18 cellular contexts compared by ENCODE assay signal in the genomic region with DNA sequence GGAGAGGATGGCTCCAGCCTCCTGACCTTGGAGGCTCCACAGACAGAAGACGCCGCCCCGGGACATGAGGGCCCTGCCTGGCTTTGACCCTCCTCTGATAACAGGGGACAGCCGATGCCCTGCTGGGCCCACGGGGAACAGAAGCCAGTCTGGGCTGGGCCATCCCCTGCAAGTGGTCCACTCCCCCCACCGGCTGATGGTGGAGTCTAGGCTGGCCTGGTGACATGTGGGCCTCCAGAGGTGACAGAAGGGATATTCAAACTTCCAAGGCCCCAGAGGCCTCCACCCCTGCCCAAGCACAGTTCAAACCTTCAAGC.
"Had no signal": no experiment of that assay in that cellular context is flagged by ENCODE, and none has a peak within 500 bp of the region (broad histone marks: within the 10 kb centered on the region; RNA-seq: fewer than 3 reads in every experiment).

No MANE protein-coding gene starts in this region.

- H3K9me3 Mint-ChIP-seq: endodermal cell, memory B cell, nephron had no signal

- H3K4me3 Mint-ChIP-seq: activated CD8-positive, alpha-beta T cell treated with anti-CD3 and anti-CD28 coated beads, Interleukin-2, amount 10 ng/mL, durations not matched to agents 7 days and 5 days; activated naive CD8-positive, alpha-beta T cell; endodermal cell; memory B cell; nephron had no signal

- H3K27me3 ChIP-seq: adrenal gland, right lobe of liver, thyroid gland had no signal

- H3K9ac ChIP-seq: parathyroid adenoma, SK-N-SH had no signal

- H3K4me1 Mint-ChIP-seq: endodermal cell, memory B cell, nephron had no signal

- H3K27me3 Mint-ChIP-seq: memory B cell had no signal

- H3K9me3 ChIP-seq: adrenal gland, heart left ventricle, right lobe of liver, SK-N-SH, thyroid gland had no signal

- ATAC-seq: activated CD8-positive, alpha-beta T cell treated with anti-CD3 and anti-CD28 coated beads, Interleukin-2, amount 10 ng/mL, durations not matched to agents 7 days and 5 days; heart left ventricle; right lobe of liver had no signal

- H3K4me3 ChIP-seq: adrenal gland, heart left ventricle, right lobe of liver, thyroid gland had no signal

- DNase-seq: activated CD4-positive, alpha-beta T cell treated with anti-CD3 and anti-CD28 coated beads for 1 hour; activated CD4-positive, alpha-beta T cell treated with anti-CD3 and anti-CD28 coated beads, Interleukin-2, amount 50 U/mL, for 1 hour; activated CD8-positive, alpha-beta T cell treated with anti-CD3 and anti-CD28 coated beads, Interleukin-2, amount 10 ng/mL, durations not matched to agents 7 days and 5 days; activated gamma-delta T cell treated with Interleukin-2 at 50 U/mL for 16 hours; central memory CD4-positive, alpha-beta T cell; endodermal cell; SK-N-SH; stimulated activated CD4-positive, alpha-beta T cell treated with anti-CD3 and anti-CD28 coated beads, Interleukin-4, amount 100 ng/mL, for 24 hours; stimulated activated naive CD4-positive, alpha-beta T cell treated with Interleukin-2 at 50 U/mL for 16 hours; thyroid gland had no signal

- H3K4me1 ChIP-seq: adrenal gland, heart left ventricle, parathyroid adenoma, right lobe of liver, thyroid gland had no signal

- H3K27ac Mint-ChIP-seq: activated CD8-positive, alpha-beta T cell treated with anti-CD3 and anti-CD28 coated beads, Interleukin-2, amount 10 ng/mL, durations not matched to agents 7 days and 5 days; activated naive CD8-positive, alpha-beta T cell; endodermal cell; memory B cell; nephron had no signal

- H3K27ac ChIP-seq: adrenal gland, heart left ventricle, parathyroid adenoma, right lobe of liver, thyroid gland, VCaP had no signal

- H3K36me3 ChIP-seq: adrenal gland, heart left ventricle, right lobe of liver, thyroid gland had no signal
